Comparison of ENCODE assay signal across 37 cellular contexts in genomic region chrX:11319689-11320302, GRCh38. TPM values are rescaled to one million over a fixed set of nuclear protein-coding genes. Genes with fewer than 3 reads are reported as not detected.
DNase-seq lines count a peak whose midpoint lies in the region; ATAC-seq, FAIRE-seq and TF ChIP-seq lines count a peak whose summit lies in the region.
"Had no signal": no experiment of that assay in that cellular context is flagged by ENCODE, and none has a peak within 500 bp of the region (broad histone marks: within the 10 kb centered on the region; RNA-seq: fewer than 3 reads in every experiment).

No MANE protein-coding gene starts in this region.

- H2BK15ac ChIP-seq in IMR-90 (ENCODE audit: low read depth, low read length) = no peak overlapping the region
- no peak overlapping the region for H2BK15ac ChIP-seq in mesenchymal stem cell (ENCODE audit: low read depth, poor library complexity, severe bottlenecking)

- H3K4me3 ChIP-seq in IMR-90 (ENCODE audit: insufficient read depth, low read depth, low read length) (no peak overlapping the region), astrocyte (ENCODE audit: insufficient read depth, low read depth, low read length) (no peak overlapping the region), mesenchymal stem cell (ENCODE audit: insufficient read depth in 1 of 2, low read depth in 1 of 2, low read length in 2 of 2) (no peak overlapping the region)
- H3K4me3 ChIP-seq: BLaER1 treated with 17β-estradiol and CSF1 and Interleukin-3, amounts not matched to agents 10 nM and 100 nM; cardiac muscle cell; coronary artery; HAP-1; heart right ventricle; lung; mucosa of descending colon; psoas muscle; transverse colon had no signal

- no peak; the same call in 1 of the 2 replicates for ATAC-seq in IMR-90 (ENCODE audit: low read depth)
- no peak for ATAC-seq in HG03520 (IDR thresholded peaks at IDR 0.05; ENCODE audit: unreplicated experiment)
- ATAC-seq: heart right ventricle, HepG2, mucosa of descending colon, natural killer cell, sciatic nerve had no signal

- BruUV-seq in IMR-90 (replicated peaks; lab: Mats Ljungman, UMichigan) = no TSS peak

- TF ChIP-seq CTCF in IMR-90 (conservative IDR thresholded peaks at IDR 0.05; ENCODE audit: low read depth, low read length) = no peak
- no peak for TF ChIP-seq CTCF in astrocyte (IDR thresholded peaks at IDR 0.05; ENCODE audit: insufficient read depth, low read depth, low read length)

- no peak overlapping the region for H4K5ac ChIP-seq in IMR-90 (ENCODE audit: low read depth, low read length)

- H3K36me3 Mint-ChIP-seq in astrocyte (ENCODE audit: low read depth, unreplicated experiment) = no peaks in the 10 kb centered on the region
- H3K36me3 Mint-ChIP-seq: activated naive CD4-positive, alpha-beta T cell treated with anti-CD3 and anti-CD28 coated beads, Interleukin-2, amount 50 U/mL, for 24 hours; natural killer cell had no signal

- dilution Hi-C loops in IMR-90 (cut with HindIII; ENCODE audit: low sequenced_read_pairs, unreplicated experiment) = no loop called here

- H3K4me1 Mint-ChIP-seq in astrocyte (ENCODE audit: low read depth, unreplicated experiment) = no peaks in the 10 kb centered on the region
- H3K4me1 Mint-ChIP-seq: activated CD4-positive, alpha-beta T cell treated with anti-CD3 and anti-CD28 coated beads, Interleukin-2, amount 10 ng/mL, durations not matched to agents 24 days and 14 days; activated naive CD4-positive, alpha-beta T cell treated with anti-CD3 and anti-CD28 coated beads, Interleukin-2, amount 50 U/mL, for 24 hours; natural killer cell had no signal

- H3K4me2 ChIP-seq in IMR-90 (ENCODE audit: low read depth, low read length) = peak overlapping the region; percentile 50
- no peak overlapping the region for H3K4me2 ChIP-seq in astrocyte (ENCODE audit: low read length)
- no peak overlapping the region for H3K4me2 ChIP-seq in mesenchymal stem cell (ENCODE audit: low read length, poor library complexity, severe bottlenecking)
- H3K4me2 ChIP-seq: BLaER1 treated with 17β-estradiol and CSF1 and Interleukin-3, amounts not matched to agents 10 nM and 100 nM had no signal

- POLR2A ChIA-PET in IMR-90 (lab: Charles Lee; ENCODE audit: unreplicated experiment) = no interaction called here

- in situ Hi-C loops in IMR-90 (cut with MboI; ENCODE audit: low sequenced_read_pairs) = no loop called here

- H3K14ac ChIP-seq in IMR-90 (replicated peaks; ENCODE audit: low read depth, low read length) (no peak overlapping the region), mesenchymal stem cell (ENCODE audit: low read length in 2 of 2) (no peak overlapping the region)

- H4K91ac ChIP-seq in IMR-90 (ENCODE audit: insufficient read depth, low read depth, low read length) = no peak overlapping the region
- H4K91ac ChIP-seq in mesenchymal stem cell (ENCODE audit: low read length) = no peak overlapping the region

- no peak overlapping the region for H2AK5ac ChIP-seq in IMR-90 (ENCODE audit: low read depth, low read length)
- no peak overlapping the region for H2AK5ac ChIP-seq in mesenchymal stem cell (ENCODE audit: low read length, severe bottlenecking)

- H2BK5ac ChIP-seq in IMR-90 (ENCODE audit: low read depth, low read length, poor library complexity, severe bottlenecking) (no peak overlapping the region), mesenchymal stem cell (ENCODE audit: low read depth, low read length, poor library complexity, severe bottlenecking) (no peak overlapping the region)

- H3K9ac ChIP-seq in IMR-90 (ENCODE audit: low read depth, low read length) (no peak overlapping the region), astrocyte (ENCODE audit: low read length) (no peak overlapping the region), mesenchymal stem cell (ENCODE audit: low read length) (no peak overlapping the region)
- H3K9ac ChIP-seq: BLaER1 treated with 17β-estradiol and CSF1 and Interleukin-3, amounts not matched to agents 10 nM and 100 nM had no signal

- no peaks in the 10 kb centered on the region for H3K4me1 ChIP-seq in IMR-90 (ENCODE audit: control insufficient read depth, insufficient read depth, low read length)
- H3K4me1 ChIP-seq in astrocyte (ENCODE audit: insufficient read depth, low read length) = no peaks in the 10 kb centered on the region
- no peaks in the 10 kb centered on the region for H3K4me1 ChIP-seq in mesenchymal stem cell (ENCODE audit: control insufficient read depth, insufficient read depth, low read depth, low read length)
- H3K4me1 ChIP-seq: BLaER1 treated with 17β-estradiol and CSF1 and Interleukin-3, amounts not matched to agents 10 nM and 100 nM; HAP-1; heart right ventricle; psoas muscle; transverse colon had no signal

- H3K79me2 ChIP-seq in astrocyte (ENCODE audit: insufficient read depth, low read length) = no peaks in the 10 kb centered on the region

- TF ChIP-seq RAD21 in IMR-90 (IDR thresholded peaks at IDR 0.05; ENCODE audit: low read length) = no peak

- H3K27me3 ChIP-seq in IMR-90 (ENCODE audit: control insufficient read depth, insufficient read depth, low read length) = no peaks in the 10 kb centered on the region
- H3K27me3 ChIP-seq in astrocyte (ENCODE audit: insufficient read depth, low read length) = no peaks in the 10 kb centered on the region
- no peaks in the 10 kb centered on the region for H3K27me3 ChIP-seq in mesenchymal stem cell (ENCODE audit: control insufficient read depth in 1 of 2, insufficient read depth in 1 of 2, low read length in 2 of 2)
- H3K27me3 ChIP-seq: cardiac muscle cell, heart right ventricle, transverse colon had no signal

- H4K8ac ChIP-seq in IMR-90 (ENCODE audit: low read depth in 2 of 2, low read length in 2 of 2) = no peak overlapping the region
- H4K8ac ChIP-seq in mesenchymal stem cell (ENCODE audit: low read length) = no peak overlapping the region

- H3K27me3 Mint-ChIP-seq in astrocyte (ENCODE audit: low read depth, unreplicated experiment) = no peaks in the 10 kb centered on the region
- H3K27me3 Mint-ChIP-seq: activated CD4-positive, alpha-beta T cell treated with anti-CD3 and anti-CD28 coated beads, Interleukin-2, amount 10 ng/mL, durations not matched to agents 24 days and 14 days had no signal

- no peaks in the 10 kb centered on the region for H3K9me3 Mint-ChIP-seq in astrocyte (ENCODE audit: unreplicated experiment)
- H3K9me3 Mint-ChIP-seq: activated CD4-positive, alpha-beta T cell treated with anti-CD3 and anti-CD28 coated beads, Interleukin-2, amount 10 ng/mL, durations not matched to agents 24 days and 14 days; activated naive CD4-positive, alpha-beta T cell treated with anti-CD3 and anti-CD28 coated beads, Interleukin-2, amount 50 U/mL, for 24 hours; activated T-helper 2 cell treated with anti-CD3 and anti-CD28 coated beads, Interferon-gamma antibody, Interleukin-2, Interleukin-4, amounts not matched to agents 10 μg/mL and 5 μg/mL and 100 μg/mL, durations not matched to agents 14 hours and 24 hours and 36 hours; natural killer cell had no signal

- H2AK9ac ChIP-seq in IMR-90 (replicated peaks; ENCODE audit: low read depth, low read length, poor library complexity) = no peak overlapping the region

- H2AFZ ChIP-seq in IMR-90 (replicated peaks; ENCODE audit: low read length, poor library complexity) (no peak overlapping the region), astrocyte (ENCODE audit: low read depth, low read length) (no peak overlapping the region), mesenchymal stem cell (ENCODE audit: low read depth, low read length) (no peak overlapping the region)

- TF ChIP-seq POLR2A in IMR-90 (IDR thresholded peaks at IDR 0.05; ENCODE audit: low read depth, low read length) = no peak

- H3K4ac ChIP-seq in IMR-90 (ENCODE audit: low read depth, low read length) = no peak overlapping the region
- no peak overlapping the region for H3K4ac ChIP-seq in mesenchymal stem cell (ENCODE audit: low read depth in 1 of 2, low read length in 2 of 2)

- DNase-seq in GM18507 (ENCODE audit: extremely low spot score, insufficient read length, low read depth) (no peak), IMR-90 (peak; percentile 13), astrocyte (ENCODE audit: low read depth) (no peak), mesenchymal stem cell (peak; percentile 68), medulla oblongata (ENCODE audit: extremely low spot score) (no peak)
- DNase-seq in activated CD4-positive, alpha-beta T cell treated with anti-CD3 and anti-CD28 coated beads for 48 hours = no peak
- DNase-seq: activated CD4-positive, alpha-beta T cell treated with anti-CD3 and anti-CD28 coated beads, Interleukin-2, amount 10 ng/mL, durations not matched to agents 24 days and 14 days; activated CD8-positive, alpha-beta memory T cell treated with anti-CD3 and anti-CD28 coated beads for 24 hours; activated T-cell treated with anti-CD3 and anti-CD28 coated beads for 4 hours; aorta; DMS153; effector memory CD4-positive, alpha-beta T cell; erythroblast; foreskin melanocyte; heart right ventricle; mucosa of descending colon; natural killer cell; NCI-H446 treated with DMSO at 0.1 percent for 48 hours; occipital lobe; psoas muscle; SHP77 treated with DMSO at 0.1 percent for 48 hours; stimulated activated CD4-positive, alpha-beta T cell treated with anti-CD3 and anti-CD28 coated beads, Interleukin-4, amount 100 ng/mL, for 24 hours; SW 1271; T-helper 9 cell; transverse colon had no signal

- H3K56ac ChIP-seq in IMR-90 (ENCODE audit: extremely low read depth, insufficient read depth, low read length) = no peak overlapping the region

- peak; percentile 45 for FAIRE-seq in GM18507 (lab: Jason Lieb, UNC)
- FAIRE-seq in astrocyte (lab: Jason Lieb, UNC) = peak; percentile 82
- FAIRE-seq: GM12892, HepG2, RCC 7860 had no signal

- WGBS in IMR-90 (ENCODE audit: extremely low coverage in 2 of 2, insufficient read length in 1 of 2), 2 experiments = no CpG with 5 or more reads among the region's 6 CpGs
- WGBS in mesenchymal stem cell = 7% methylated on average over 3 of the region's 6 CpGs

- no peaks in the 10 kb centered on the region for H3K9me1 ChIP-seq in IMR-90 (ENCODE audit: insufficient read depth, low read length)

- H3K18ac ChIP-seq in IMR-90 (ENCODE audit: low read depth, low read length) (no peak overlapping the region), mesenchymal stem cell (ENCODE audit: low read depth in 1 of 2, low read length in 2 of 2) (no peak overlapping the region)

- H3K27ac ChIP-seq in IMR-90 (ENCODE audit: insufficient read depth, low read length) (no peak overlapping the region), astrocyte (ENCODE audit: low read depth, low read length) (no peak overlapping the region), mesenchymal stem cell (ENCODE audit: low read length, poor library complexity, severe bottlenecking) (no peak overlapping the region)
- H3K27ac ChIP-seq: BLaER1 treated with 17β-estradiol and CSF1 and Interleukin-3, amounts not matched to agents 10 nM and 100 nM; cardiac muscle cell; coronary artery; heart right ventricle; psoas muscle had no signal

- H3K9me3 ChIP-seq in IMR-90 (ENCODE audit: control insufficient read depth, insufficient read depth, low read length) (peaks cover 3% of the 10 kb centered on the region; the same call in 1 of the 2 replicates), astrocyte (ENCODE audit: insufficient read depth, low read depth, low read length) (no peaks in the 10 kb centered on the region), mesenchymal stem cell (ENCODE audit: control insufficient read depth, low read length) (peaks cover 7% of the 10 kb centered on the region)
- H3K9me3 ChIP-seq: HAP-1, mucosa of descending colon, transverse colon had no signal

- H3K36me3 ChIP-seq in IMR-90 (ENCODE audit: control insufficient read depth, insufficient read depth, low read length) = no peaks in the 10 kb centered on the region
- no peaks in the 10 kb centered on the region for H3K36me3 ChIP-seq in astrocyte (ENCODE audit: insufficient read depth, low read length)
- no peaks in the 10 kb centered on the region for H3K36me3 ChIP-seq in mesenchymal stem cell (ENCODE audit: control insufficient read depth in 1 of 2, insufficient read depth in 2 of 2, low read depth in 1 of 2, low read length in 2 of 2)
- H3K36me3 ChIP-seq: BLaER1 treated with 17β-estradiol and CSF1 and Interleukin-3, amounts not matched to agents 10 nM and 100 nM; cardiac muscle cell; HAP-1; heart right ventricle; transverse colon had no signal

- intact Hi-C loops in IMR-90 (cut with micrococcal nuclease) = no loop called here

- H3K27ac Mint-ChIP-seq in astrocyte (ENCODE audit: unreplicated experiment) = no peak overlapping the region
- H3K27ac Mint-ChIP-seq: activated CD4-positive, alpha-beta T cell treated with anti-CD3 and anti-CD28 coated beads, Interleukin-2, amount 10 ng/mL, durations not matched to agents 24 days and 14 days; activated naive CD4-positive, alpha-beta T cell treated with anti-CD3 and anti-CD28 coated beads, Interleukin-2, amount 50 U/mL, for 24 hours; activated T-helper 2 cell treated with anti-CD3 and anti-CD28 coated beads, Interferon-gamma antibody, Interleukin-2, Interleukin-4, amounts not matched to agents 10 μg/mL and 5 μg/mL and 100 μg/mL, durations not matched to agents 14 hours and 24 hours and 36 hours; natural killer cell had no signal

- no peak overlapping the region for H2BK20ac ChIP-seq in IMR-90 (ENCODE audit: low read depth, low read length)

- H4K20me1 ChIP-seq in IMR-90 (ENCODE audit: insufficient read depth, low read length) (no peaks in the 10 kb centered on the region), astrocyte (ENCODE audit: insufficient read depth, low read length) (no peaks in the 10 kb centered on the region)
- H4K20me1 ChIP-seq: BLaER1 treated with 17β-estradiol and CSF1 and Interleukin-3, amounts not matched to agents 10 nM and 100 nM had no signal

- H2BK120ac ChIP-seq in IMR-90 (ENCODE audit: low read depth, low read length) = no peak overlapping the region
- no peak overlapping the region for H2BK120ac ChIP-seq in mesenchymal stem cell (ENCODE audit: low read depth, low read length)

- no peak overlapping the region for H3K4me3 Mint-ChIP-seq in astrocyte (ENCODE audit: unreplicated experiment)
- H3K4me3 Mint-ChIP-seq: activated CD4-positive, alpha-beta T cell treated with anti-CD3 and anti-CD28 coated beads, Interleukin-2, amount 10 ng/mL, durations not matched to agents 24 days and 14 days; activated naive CD4-positive, alpha-beta T cell treated with anti-CD3 and anti-CD28 coated beads, Interleukin-2, amount 50 U/mL, for 24 hours; natural killer cell had no signal

- no peak overlapping the region for H2BK12ac ChIP-seq in mesenchymal stem cell (ENCODE audit: low read length in 2 of 2)

- H3K23ac ChIP-seq in IMR-90 (ENCODE audit: low read depth, low read length) (no peak overlapping the region), mesenchymal stem cell (ENCODE audit: low read length in 2 of 2) (no peak overlapping the region)

- H3K79me1 ChIP-seq in IMR-90 (ENCODE audit: low read depth in 1 of 2, low read length in 2 of 2) (no peaks in the 10 kb centered on the region), mesenchymal stem cell (replicated peaks; ENCODE audit: low read length, poor library complexity, severe bottlenecking) (no peaks in the 10 kb centered on the region)

- CTCF ChIA-PET in IMR-90 (lab: Yijun Ruan, JAX) = no interaction called here

RNA-seq across cellular contexts. Expression of gene AMELX, which starts 26.6 kb away (rescaled TPM):
- total RNA-seq in IMR-90 (2012; rRNA removed) = not detected in 2 replicates
- polyA plus RNA-seq in IMR-90 (2012; rRNA removed) = not detected in 2 replicates
- polyA plus RNA-seq in IMR-90 (2012; cell fraction: cytosol; rRNA removed) = not detected in 2 replicates
- polyA plus RNA-seq in IMR-90 (2012; cell fraction: nucleus; rRNA removed; ENCODE audit: low replicate concordance) = not detected in 2 replicates
- total RNA-seq in astrocyte = not detected in 2 replicates
- not detected for polyA plus RNA-seq in mesenchymal stem cell (2013, experiment 1 of 2)
- polyA plus RNA-seq in mesenchymal stem cell (2013, experiment 2 of 2) = not detected
- total RNA-seq: activated CD4-positive, alpha-beta T cell treated with anti-CD3 and anti-CD28 coated beads, Interleukin-2, amount 10 ng/mL, durations not matched to agents 24 days and 14 days; activated T-helper 2 cell treated with anti-CD3 and anti-CD28 coated beads, Interferon-gamma antibody, Interleukin-2, Interleukin-4, amounts not matched to agents 10 μg/mL and 5 μg/mL and 100 μg/mL, durations not matched to agents 14 hours and 24 hours and 36 hours; aorta; cardiac muscle cell; heart right ventricle; HepG2; lung; mucosa of descending colon; natural killer cell; occipital lobe; psoas muscle; sciatic nerve; transverse colon had no signal
- polyA plus RNA-seq: aorta, cardiac muscle cell, heart right ventricle, HepG2, lung, psoas muscle had no signal

Comparison
In these comparisons a context has a peak if more than half of its experiments do, and no peak if none do; other contexts are left out.
1. DNase-seq: peak in IMR-90 (single experiment) and mesenchymal stem cell (single experiment); none in GM18507 (single experiment), astrocyte (single experiment), activated CD4-positive, alpha-beta T cell treated with anti-CD3 and anti-CD28 coated beads for 48 hours (single experiment) and medulla oblongata (single experiment).